ENCODE assay signal across 8 cellular contexts in the genomic region with DNA sequence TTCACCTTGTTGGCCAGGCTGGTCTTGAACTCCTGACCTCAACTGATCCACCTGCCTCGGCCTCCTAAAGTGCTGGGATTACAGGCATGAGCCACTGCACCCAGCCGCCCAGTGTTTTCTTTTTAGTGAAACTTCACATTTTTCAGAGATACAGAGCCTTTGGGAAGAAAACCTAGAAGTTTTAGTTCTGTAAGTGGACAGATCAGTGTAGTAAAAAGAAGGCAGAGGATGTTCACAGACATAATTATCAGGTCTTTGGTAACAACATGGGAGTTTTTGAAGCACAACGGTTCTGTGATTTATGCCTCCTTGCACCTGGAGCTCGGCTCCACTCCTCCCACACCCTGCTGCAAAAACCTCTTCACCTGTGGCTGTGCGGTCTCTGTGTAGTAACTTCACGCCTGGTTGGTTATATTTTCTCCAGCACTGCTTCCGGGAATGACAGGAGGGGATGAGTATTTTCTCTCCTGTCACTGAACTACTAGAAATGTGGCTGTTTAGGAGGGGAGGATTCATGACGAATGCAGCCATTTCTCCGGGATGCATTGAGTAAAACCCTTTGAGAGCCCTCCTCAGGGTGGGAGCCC.
A peak's percentile ranks its signal among the peaks of the same experiment; 100 is the strongest.
DNase-seq lines count a peak whose midpoint lies in the region; ATAC-seq and TF ChIP-seq lines count a peak whose summit lies in the region.

No MANE protein-coding gene starts in this region.

- DNase-seq in GM10266 (ENCODE audit: extremely low spot score) (peak; percentile 28), NCI-H1417 (lab: John Stamatoyannopoulos, UW) (peak; percentile 91 to 98 (median 97)), erythroblast (lab: John Stamatoyannopoulos, UW) (no peak), OCI-M2 (lab: John Stamatoyannopoulos, UW; ENCODE audit: unreplicated experiment) (no peak), pons (ENCODE audit: low spot score) (no peak)
- peak; percentile 39 for DNase-seq in central memory CD4-positive, alpha-beta T cell

- no peak for TF ChIP-seq CTCF in GM10266 (IDR thresholded peaks at IDR 0.05; ENCODE audit: control insufficient read depth, insufficient read depth, low read depth, missing control alignments)

- TF ChIP-seq POLR2A in erythroblast (IDR thresholded peaks at IDR 0.05; ENCODE audit: low read length): no peak

- ATAC-seq in GM21423 (IDR thresholded peaks at IDR 0.05; ENCODE audit: unreplicated experiment): peak; percentile 68
- no peak for ATAC-seq in HG03439 (IDR thresholded peaks at IDR 0.05; ENCODE audit: unreplicated experiment)

Comparison
In these comparisons a context has a peak if more than half of its experiments do, and no peak if none do; other contexts are left out.
1. DNase-seq: peak in GM10266 (single experiment), NCI-H1417 (3 of 3) and central memory CD4-positive, alpha-beta T cell (single experiment); none in erythroblast (0 of 2), OCI-M2 (single experiment) and pons (single experiment).